8 cellular contexts compared by ENCODE assay signal in the genomic region with DNA sequence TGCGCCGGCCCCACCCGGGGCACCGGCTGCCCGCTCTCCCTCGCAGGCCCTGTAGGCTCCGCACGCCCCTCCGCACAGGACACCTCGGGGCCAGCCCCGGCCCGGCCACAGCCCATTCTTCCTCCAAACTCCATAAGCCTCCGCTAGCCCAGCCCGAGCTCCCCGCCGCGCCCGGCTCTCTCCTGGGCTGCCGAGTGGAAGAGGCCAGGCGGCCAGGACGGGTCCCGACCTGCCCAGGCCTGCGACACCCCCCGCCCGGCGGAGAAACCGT. TPM values are rescaled to one million over a fixed set of nuclear protein-coding genes. Genes with fewer than 3 reads are reported as not detected.
A peak's percentile ranks its signal among the peaks of the same experiment; 100 is the strongest.
DNase-seq lines count a peak whose midpoint lies in the region; ATAC-seq and TF ChIP-seq lines count a peak whose summit lies in the region.

No MANE protein-coding gene starts in this region.

- H3K27me3 ChIP-seq in AG04450 (ENCODE audit: control insufficient read depth, insufficient read depth, low read length) (no peaks in the 10 kb centered on the region), body of pancreas (no peaks in the 10 kb centered on the region)

- intact Hi-C loops in body of pancreas (cut with DNase I), result no loop called here

- POLR2A ChIA-PET in AG04450 (lab: Yijun Ruan, JAX), result interaction anchor here (0.5 to 1.8 kb wide), 9 partner anchors 9 to 167 kb away, joined by 3 to 10 read pairs (median 3); a partner anchor contains a TSS

- H3K27ac ChIP-seq in AG04450 (ENCODE audit: low read depth, low read length) (peak overlapping the region; percentile 39), body of pancreas (peak overlapping the region; percentile 77 to 96 (median 94))

- peak; percentile 26 for ATAC-seq in GM18861 (IDR thresholded peaks at IDR 0.05; ENCODE audit: unreplicated experiment)
- ATAC-seq in HG03064 (IDR thresholded peaks at IDR 0.05; ENCODE audit: low read depth, unreplicated experiment), result peak; percentile 26
- ATAC-seq in body of pancreas, result peak; percentile 58

- CTCF ChIA-PET in AG04450 (lab: Charles Lee), result interaction anchor here (1.0 kb wide), 1 partner anchor 71 kb away, joined by 3 read pairs; no protein-coding TSS in a partner anchor

- peaks cover 51% of the 10 kb centered on the region for H3K4me1 ChIP-seq in body of pancreas

- H3K4me3 ChIP-seq in AG04450 (ENCODE audit: low read depth, low read length) (peak overlapping the region; percentile 92), body of pancreas (peak overlapping the region; percentile 72 to 79)

- TF ChIP-seq CTCF in AG04450 (IDR thresholded peaks at IDR 0.05; ENCODE audit: low read depth, low read length) (no peak), body of pancreas (IDR thresholded peaks at IDR 0.05) (no peak)

- H3K9me3 ChIP-seq in AG04450 (ENCODE audit: control insufficient read depth, insufficient read depth, low read length), result peaks cover 4% of the 10 kb centered on the region; the same call in 1 of the 2 replicates
- H3K9me3 ChIP-seq in body of pancreas, result no peaks in the 10 kb centered on the region

- 1% methylated on average over 25 of the region's 27 CpGs; no CpG with 5 or more reads in 1 of the 2 donors for WGBS in body of pancreas, 2 donors

- no peaks in the 10 kb centered on the region for H3K36me3 ChIP-seq in body of pancreas (replicated peaks in 1 of 2; ENCODE audit: insufficient read depth in 1 of 2, low read depth in 2 of 2)

- no peak for DNase-seq in AG04450 (ENCODE audit: low read depth, low spot score)
- peak; percentile 26 for DNase-seq in RPMI7951 (ENCODE audit: low read depth)
- DNase-seq in body of pancreas, result peak; percentile 44 to 63 (median 51)
- peak; percentile 14 for DNase-seq in inferior parietal cortex (ENCODE audit: extremely low spot score)
- peak in 2 of 3 experiments; percentile 6 to 9 for DNase-seq in stimulated activated CD4-positive, alpha-beta T cell treated with anti-CD3 and anti-CD28 coated beads, TNF-alpha, amount 100 ng/mL, for 4 hours (ENCODE audit: low read depth in 3 of 3)
- DNase-seq in dedifferentiated amniotic fluid mesenchymal stem cell (ENCODE audit: extremely low spot score), result no peak

- TF ChIP-seq POLR2A in body of pancreas (IDR thresholded peaks at IDR 0.05), result no peak

RNA-seq across cellular contexts. Expression of a gene that starts 0.4 kb away (rescaled TPM):
- 109 and 127 TPM in 2 replicates for polyA plus RNA-seq in AG04450 (2011; rRNA removed)
- 336 and 348 TPM in 2 replicates for polyA minus RNA-seq in AG04450 (2011; rRNA and poly(A)+ RNA removed)
- total RNA-seq in RPMI7951 (2014; rRNA removed; shearing (Covaris generic)), result 54.2 and 55.0 TPM in 2 replicates
- total RNA-seq in body of pancreas, result 100 to 1,000 TPM; 120 to 230 TPM

RNA-seq across cellular contexts. Expression of a gene that starts 2.1 kb away (rescaled TPM):
- 16.5 and 19.3 TPM in 2 replicates for polyA plus RNA-seq in AG04450 (2011; rRNA removed)
- polyA minus RNA-seq in AG04450 (2011; rRNA and poly(A)+ RNA removed), result 15.5 and 17.8 TPM in 2 replicates
- 11.5 and 12.0 TPM in 2 replicates for total RNA-seq in RPMI7951 (2014; rRNA removed; shearing (Covaris generic))
- total RNA-seq in body of pancreas, result 100 to 1,000 TPM in 1 of 2 donors, 10 to 100 TPM in 1; 34.5 to 109 TPM

Comparison
In these comparisons a context has a peak if more than half of its experiments do, and no peak if none do; other contexts are left out.
1. DNase-seq: peak in RPMI7951 (single experiment), body of pancreas (4 of 4), inferior parietal cortex (single experiment) and stimulated activated CD4-positive, alpha-beta T cell treated with anti-CD3 and anti-CD28 coated beads, TNF-alpha, amount 100 ng/mL, for 4 hours (2 of 3); none in AG04450 (single experiment) and dedifferentiated amniotic fluid mesenchymal stem cell (single experiment).
2. Peak in every context shown above with its lines, with median percentiles within 50 percentile points of each other: ATAC-seq.